8 cellular contexts compared by ENCODE assay signal in the genomic region with DNA sequence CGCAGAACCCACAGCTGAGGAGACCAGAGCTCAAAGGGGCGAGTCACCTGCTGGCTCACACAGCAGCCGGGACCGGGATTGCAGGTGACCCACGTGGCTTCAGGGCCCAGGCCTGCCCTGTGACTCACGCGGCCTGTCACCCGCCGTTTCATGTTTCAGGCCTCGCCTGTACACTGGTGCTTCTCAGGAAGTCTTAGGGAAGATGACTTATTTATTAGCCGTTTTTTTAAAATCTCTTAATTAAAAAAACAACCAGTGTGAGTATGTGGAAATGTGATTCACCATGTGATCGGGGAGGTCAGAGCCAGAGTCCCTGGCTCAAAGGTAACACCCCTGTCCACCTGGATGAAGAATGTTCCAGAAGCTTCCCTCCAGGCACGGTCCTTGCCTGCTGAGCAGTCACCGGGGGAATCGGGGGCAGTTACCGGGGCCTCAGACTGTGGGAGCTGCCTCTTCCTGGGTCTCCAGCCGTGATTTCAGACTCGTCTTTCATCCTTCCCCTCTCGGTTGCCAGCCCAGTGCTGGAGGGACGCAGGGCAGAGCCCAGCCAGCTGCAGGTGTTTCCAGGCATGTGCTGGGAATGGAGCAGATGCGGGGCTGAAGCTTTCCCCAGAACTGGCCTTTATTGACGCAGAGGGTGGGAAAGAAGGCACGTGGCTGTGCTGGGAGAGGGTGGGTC. TPM values are rescaled to one million over a fixed set of nuclear protein-coding genes. Genes with fewer than 3 reads are reported as not detected.
DNase-seq lines count a peak whose midpoint lies in the region; TF ChIP-seq lines count a peak whose summit lies in the region.

No MANE protein-coding gene starts in this region.

- peaks cover 34 to 38% of the 10 kb centered on the region in 2 experiments for H3K4me1 Mint-ChIP-seq in H9

- H3K4me3 Mint-ChIP-seq in H9, result no peak overlapping the region

- H3K4me2 ChIP-seq in H9 (ENCODE audit: insufficient read depth, insufficient read length, low read length) (no peak overlapping the region), neuronal stem cell (ENCODE audit: insufficient read depth, low read length, poor library complexity, severe bottlenecking) (no peak overlapping the region), MM.1S (ENCODE audit: low read depth, low read length) (no peak overlapping the region)

- peaks cover 7% of the 10 kb centered on the region; the same call in 1 of the 2 replicates for H3K79me2 ChIP-seq in H9 (ENCODE audit: insufficient read depth, low read length)
- H3K79me2 ChIP-seq in MM.1S (ENCODE audit: low read length), result 0 out of 2 replicates have a peak, but pooled peaks cover 6% of the 10 kb centered on the region

- no peak overlapping the region for H3T11ph ChIP-seq in H9 (ENCODE audit: low read length)

- H4K5ac ChIP-seq in H9 (ENCODE audit: insufficient read length, low read depth, low read length), result no peak overlapping the region

- H3K9me3 Mint-ChIP-seq in H9, result no peaks in the 10 kb centered on the region; a peak in 1 of 5 replicates

- no peak overlapping the region for H2BK120ac ChIP-seq in H9 (ENCODE audit: low read depth, low read length, poor library complexity, severe bottlenecking)
- no peak overlapping the region for H2BK120ac ChIP-seq in neuronal stem cell (ENCODE audit: low read depth, low read length)

- no peak for TF ChIP-seq CTCF in H9 (conservative IDR thresholded peaks at IDR 0.05)
- no peak for TF ChIP-seq CTCF in epithelial cell of esophagus (IDR thresholded peaks at IDR 0.05; ENCODE audit: insufficient read depth, low read depth, low read length, missing control alignments)
- TF ChIP-seq CTCF in MM.1S (IDR thresholded peaks at IDR 0.05; ENCODE audit: low read length), result no peak
- TF ChIP-seq CTCF in tibial artery (IDR thresholded peaks at IDR 0.05), result no peak
- no peak for TF ChIP-seq CTCF in ascending aorta (IDR thresholded peaks at IDR 0.05)

- H2AK5ac ChIP-seq in H9 (ENCODE audit: insufficient read length, low read length), result no peak overlapping the region
- H2AK5ac ChIP-seq in neuronal stem cell (ENCODE audit: low read depth, low read length), result peak overlapping the region; percentile 96

- H4K8ac ChIP-seq in H9 (replicated peaks; ENCODE audit: insufficient read length, low read depth, low read length), result no peak overlapping the region
- no peak overlapping the region for H4K8ac ChIP-seq in neuronal stem cell (ENCODE audit: low read depth, low read length)

- no peaks in the 10 kb centered on the region for H4K20me1 ChIP-seq in H9 (ENCODE audit: control insufficient read depth, insufficient read depth, insufficient read length)
- no peaks in the 10 kb centered on the region for H4K20me1 ChIP-seq in MM.1S (ENCODE audit: insufficient read depth, low read length)

- no CpG with 5 or more reads among the region's 23 CpGs for WGBS in H9 (ENCODE audit: extremely low coverage, insufficient read length, low lambda C conversion rate)
- no CpG with 5 or more reads among the region's 23 CpGs for WGBS in neuronal stem cell (ENCODE audit: extremely low coverage in 2 of 2, insufficient read length in 2 of 2, insufficient replicate concordance in 1 of 2), 2 donors

- H3K36me3 ChIP-seq in neuronal stem cell (replicated peaks in 1 of 2; ENCODE audit: control insufficient read depth in 2 of 2, insufficient read depth in 2 of 2, low read length in 2 of 2) (peaks cover 0 to 2% of the 10 kb centered on the region in 2 donors), MM.1S (replicated peaks; ENCODE audit: insufficient read depth, low read length) (no peaks in the 10 kb centered on the region), tibial artery (no peaks in the 10 kb centered on the region), ascending aorta (no peaks in the 10 kb centered on the region)

- no peaks in the 10 kb centered on the region; the same call in 1 of the 2 replicates for H3K4me1 ChIP-seq in H9 (ENCODE audit: insufficient read depth, low read length)
- H3K4me1 ChIP-seq in neuronal stem cell (ENCODE audit: control insufficient read depth in 2 of 2, insufficient read depth in 1 of 2, low read depth in 1 of 2, low read length in 2 of 2), result peaks cover 18 to 28% of the 10 kb centered on the region in 2 donors
- H3K4me1 ChIP-seq in MM.1S (ENCODE audit: low read length), result no peaks in the 10 kb centered on the region
- peaks cover 0 to 5% (median 4%) of the 10 kb centered on the region in 4 donors for H3K4me1 ChIP-seq in tibial artery
- no peaks in the 10 kb centered on the region for H3K4me1 ChIP-seq in ascending aorta

- H3K27me3 ChIP-seq in H9 (ENCODE audit: insufficient read depth, low read length) (no peaks in the 10 kb centered on the region), neuronal stem cell (ENCODE audit: control insufficient read depth in 3 of 3, insufficient read depth in 3 of 3, low read depth in 1 of 3, low read length in 3 of 3) (no peaks in the 10 kb centered on the region), MM.1S (replicated peaks; ENCODE audit: insufficient read depth, low read length) (no peaks in the 10 kb centered on the region), tibial artery (no peaks in the 10 kb centered on the region), ascending aorta (no peaks in the 10 kb centered on the region)

- peak overlapping the region in 2 of 3 experiments; percentile 1 to 74; a peak in 3 of 7 replicates for H3K27ac Mint-ChIP-seq in H9

- H3F3A ChIP-seq in MM.1S (ENCODE audit: insufficient read depth, low read length), result no peaks in the 10 kb centered on the region

- H4K91ac ChIP-seq in H9 (ENCODE audit: insufficient read length, low read depth, low read length) (no peak overlapping the region), neuronal stem cell (ENCODE audit: low read depth, low read length, poor library complexity) (peak overlapping the region; percentile 62)

- no peak overlapping the region for H2BK5ac ChIP-seq in H9 (ENCODE audit: insufficient read length, low read length)
- peak overlapping the region; percentile 59 for H2BK5ac ChIP-seq in neuronal stem cell (ENCODE audit: low read length)

- no peak overlapping the region for H3K4ac ChIP-seq in H9 (ENCODE audit: low read depth, low read length)
- H3K4ac ChIP-seq in neuronal stem cell (ENCODE audit: low read length), result no peak overlapping the region

- H2AFZ ChIP-seq in H9 (ENCODE audit: low read length) (no peak overlapping the region), neuronal stem cell (ENCODE audit: low read length) (no peak overlapping the region), MM.1S (ENCODE audit: low read length) (no peak overlapping the region)

- H3K27me3 Mint-ChIP-seq in H9 (ENCODE audit: low read depth), result no peaks in the 10 kb centered on the region

- H3K18ac ChIP-seq in H9 (ENCODE audit: insufficient read length, low read depth, low read length) (no peak overlapping the region), neuronal stem cell (ENCODE audit: low read length) (no peak overlapping the region)

- peaks cover 8% of the 10 kb centered on the region for H3K79me1 ChIP-seq in H9 (ENCODE audit: insufficient read depth, low read depth, low read length, poor library complexity, severe bottlenecking)
- H3K79me1 ChIP-seq in neuronal stem cell (ENCODE audit: low read depth, low read length), result peaks cover 16% of the 10 kb centered on the region

- H3K9me2 ChIP-seq in MM.1S (replicated peaks; ENCODE audit: insufficient read depth, low read length), result no peaks in the 10 kb centered on the region

- H3K56ac ChIP-seq in H9 (ENCODE audit: insufficient read length, low read depth, low read length), result no peak overlapping the region

- H3K27ac ChIP-seq in H9 (ENCODE audit: insufficient read length, low read depth, low read length), result no peak overlapping the region
- no peak overlapping the region for H3K27ac ChIP-seq in neuronal stem cell (replicated peaks; ENCODE audit: low read length)
- no peak overlapping the region for H3K27ac ChIP-seq in MM.1S (ENCODE audit: low read length)
- no peak overlapping the region for H3K27ac ChIP-seq in tibial artery
- H3K27ac ChIP-seq in ascending aorta, result peak overlapping the region in 1 of 2 donors; percentile 40

- H3K9ac ChIP-seq in H9 (ENCODE audit: extremely low read depth, insufficient read length, low read length) (no peak overlapping the region), neuronal stem cell (ENCODE audit: low read depth, low read length, poor library complexity) (peak overlapping the region; percentile 75), MM.1S (ENCODE audit: low read length) (no peak overlapping the region)

- no peaks in the 10 kb centered on the region for H3K23me2 ChIP-seq in H9 (ENCODE audit: insufficient read length, low read depth, low read length, poor library complexity, severe bottlenecking)

- intact Hi-C loops in tibial artery (cut with DNase I; ENCODE audit: low total_unique reads), result no loop called here
- intact Hi-C loops in ascending aorta (cut with DNase I), result no loop called here

- no peaks in the 10 kb centered on the region for H3K9me3 ChIP-seq in H9 (ENCODE audit: control insufficient read depth, low read depth, low read length)
- H3K9me3 ChIP-seq in neuronal stem cell (replicated peaks in 1 of 2; ENCODE audit: control insufficient read depth in 2 of 2, insufficient read depth in 1 of 2, low read depth in 1 of 2, low read length in 2 of 2), result no peaks in the 10 kb centered on the region
- no peaks in the 10 kb centered on the region for H3K9me3 ChIP-seq in MM.1S (replicated peaks; ENCODE audit: insufficient read depth, low read length)
- no peaks in the 10 kb centered on the region for H3K9me3 ChIP-seq in tibial artery
- H3K9me3 ChIP-seq in ascending aorta, result no peaks in the 10 kb centered on the region

- H2BK12ac ChIP-seq in H9 (ENCODE audit: insufficient read length, low read depth, low read length) (no peak overlapping the region), neuronal stem cell (ENCODE audit: low read length) (no peak overlapping the region)

- H2BK15ac ChIP-seq in H9 (ENCODE audit: low read depth, low read length) (no peak overlapping the region), neuronal stem cell (ENCODE audit: low read length) (peak overlapping the region; percentile 54)

- peaks cover 0 to 4% (median 0%) of the 10 kb centered on the region in 3 experiments; a peak in 2 of 7 replicates for H3K36me3 Mint-ChIP-seq in H9 (ENCODE audit: insufficient read depth in 1 of 3, low read depth in 3 of 3)

- H3K4me3 ChIP-seq in epithelial cell of esophagus (ENCODE audit: low read length) (no peak overlapping the region), neuronal stem cell (ENCODE audit: low read length in 2 of 2) (no peak overlapping the region), MM.1S (ENCODE audit: low read length) (no peak overlapping the region), tibial artery (no peak overlapping the region), ascending aorta (no peak overlapping the region)

- DNase-seq in H9 (no peak), T-helper 22 cell (ENCODE audit: low read depth) (peak; percentile 8), epithelial cell of esophagus (ENCODE audit: low read depth) (peak; percentile 99), neuronal stem cell (ENCODE audit: low spot score) (no peak), HuH-7 (ENCODE audit: low spot score) (no peak), MM.1S (no peak), tibial artery (no peak), ascending aorta (ENCODE audit: low spot score in 2 of 2) (no peak)

- H2BK20ac ChIP-seq in H9 (ENCODE audit: low read depth, low read length, poor library complexity, severe bottlenecking), result no peak overlapping the region

- H3K14ac ChIP-seq in H9 (ENCODE audit: insufficient read depth, low read length) (no peak overlapping the region), neuronal stem cell (ENCODE audit: low read length) (peak overlapping the region; percentile 91)

- H3K23ac ChIP-seq in H9 (ENCODE audit: insufficient read length, low read depth, low read length), result no peak overlapping the region
- peak overlapping the region; percentile 45 for H3K23ac ChIP-seq in neuronal stem cell (ENCODE audit: low read depth, low read length, poor library complexity)

RNA-seq across cellular contexts. Expression of a gene that starts 49.3 kb away (rescaled TPM):
- total RNA-seq in H9 (2021), result 48.2 and 49.7 TPM in 2 replicates
- polyA plus RNA-seq in neuronal stem cell (2013, experiment 1 of 2), result 29.4 TPM
- 31.2 TPM for polyA plus RNA-seq in neuronal stem cell (2013, experiment 2 of 2)
- 110 TPM for total RNA-seq in ascending aorta

Comparison
In these comparisons a context has a peak if more than half of its experiments do, and no peak if none do; other contexts are left out.
1. DNase-seq: peak in T-helper 22 cell (single experiment) and epithelial cell of esophagus (single experiment); none in H9 (single experiment), neuronal stem cell (single experiment), HuH-7 (single experiment), MM.1S (single experiment), tibial artery (0 of 2) and ascending aorta (0 of 2).